23 cellular contexts compared by ENCODE assay signal in genomic region chr14:95199298-95199983, GRCh38.
"Had no signal": no experiment of that assay in that cellular context is flagged by ENCODE, and none has a peak within 500 bp of the region (broad histone marks: within the 10 kb centered on the region; RNA-seq: fewer than 3 reads in every experiment).

No MANE protein-coding gene starts in this region.

- H3K4me1 Mint-ChIP-seq: memory B cell; stimulated activated effector memory CD8-positive, alpha-beta T cell treated with anti-CD3 and anti-CD28 coated beads, Interleukin-12 subunit alpha, Interleukin-12 subunit beta, amount 100 ng/mL, for 72 hours had no signal

- ATAC-seq: right lobe of liver; stimulated activated effector memory CD8-positive, alpha-beta T cell treated with anti-CD3 and anti-CD28 coated beads, Interleukin-12 subunit alpha, Interleukin-12 subunit beta, amount 100 ng/mL, for 72 hours; stimulated activated naive CD8-positive, alpha-beta T cell treated with anti-CD3 and anti-CD28 coated beads, Interleukin-15, amount 100 ng/mL, for 72 hours; T-cell had no signal

- H3K4me3 ChIP-seq: heart right ventricle, right lobe of liver, skin epidermis, suprapubic skin, transverse colon, uterus had no signal

- H3K4me1 ChIP-seq: suprapubic skin, transverse colon, uterus had no signal

- H3K4me3 Mint-ChIP-seq: activated naive CD4-positive, alpha-beta T cell treated with anti-CD3 and anti-CD28 coated beads for 36 hours; memory B cell; naive B cell; stimulated activated effector memory CD8-positive, alpha-beta T cell treated with anti-CD3 and anti-CD28 coated beads, Interleukin-12 subunit alpha, Interleukin-12 subunit beta, amount 100 ng/mL, for 72 hours; stimulated activated naive CD8-positive, alpha-beta T cell treated with anti-CD3 and anti-CD28 coated beads, Interleukin-15, amount 100 ng/mL, for 72 hours; T-cell had no signal

- H3K9me3 Mint-ChIP-seq: activated naive CD4-positive, alpha-beta T cell treated with anti-CD3 and anti-CD28 coated beads for 36 hours; memory B cell; stimulated activated effector memory CD8-positive, alpha-beta T cell treated with anti-CD3 and anti-CD28 coated beads, Interleukin-12 subunit alpha, Interleukin-12 subunit beta, amount 100 ng/mL, for 72 hours; stimulated activated naive CD8-positive, alpha-beta T cell treated with anti-CD3 and anti-CD28 coated beads, Interleukin-15, amount 100 ng/mL, for 72 hours had no signal

- H3K36me3 ChIP-seq: uterus had no signal

- H3K27me3 Mint-ChIP-seq: memory B cell; naive B cell; stimulated activated naive CD8-positive, alpha-beta T cell treated with anti-CD3 and anti-CD28 coated beads, Interleukin-15, amount 100 ng/mL, for 72 hours had no signal

- H3K27me3 ChIP-seq: right lobe of liver, suprapubic skin, transverse colon, uterus had no signal

- DNase-seq: activated CD4-positive, alpha-beta T cell treated with anti-CD3 and anti-CD28 coated beads for 1 hour; activated CD4-positive, alpha-beta T cell treated with anti-CD3 and anti-CD28 coated beads, Interleukin-2, amount 50 U/mL, for 1 hour; activated CD8-positive, alpha-beta memory T cell treated with anti-CD3 and anti-CD28 coated beads, Interleukin-2, amount 50 U/mL, for 48 hours; activated naive CD4-positive, alpha-beta T cell treated with anti-CD3 and anti-CD28 coated beads for 36 hours; activated T-cell treated with anti-CD3 and anti-CD28 coated beads, Interleukin-2, amount 50 U/mL, for 48 hours; amygdala; cerebellar nuclear complex; cortex of kidney; heart right ventricle; left ventricle myocardium superior; naive B cell; occipital lobe; right lobe of liver; stimulated activated CD4-positive, alpha-beta T cell treated with anti-CD3 and anti-CD28 coated beads, Interleukin-2, amount 100 ng/mL, for 24 hours; stimulated activated naive CD8-positive, alpha-beta T cell treated with anti-CD3 and anti-CD28 coated beads, Interleukin-15, amount 100 ng/mL, for 72 hours; T-cell; transverse colon; uterus; WERI-Rb-1 had no signal

- H3K36me3 Mint-ChIP-seq: stimulated activated effector memory CD8-positive, alpha-beta T cell treated with anti-CD3 and anti-CD28 coated beads, Interleukin-12 subunit alpha, Interleukin-12 subunit beta, amount 100 ng/mL, for 72 hours had no signal

- H3K9me3 ChIP-seq: right lobe of liver, suprapubic skin, transverse colon, uterus had no signal

- H3K27ac ChIP-seq: heart right ventricle, right lobe of liver, skin epidermis, suprapubic skin, transverse colon, uterus, WERI-Rb-1 had no signal

- H3K27ac Mint-ChIP-seq: activated naive CD4-positive, alpha-beta T cell treated with anti-CD3 and anti-CD28 coated beads for 36 hours; memory B cell; stimulated activated effector memory CD8-positive, alpha-beta T cell treated with anti-CD3 and anti-CD28 coated beads, Interleukin-12 subunit alpha, Interleukin-12 subunit beta, amount 100 ng/mL, for 72 hours; T-cell had no signal
